In genomic region chr5:134526483-134527155, GRCh38 we compare ENCODE assay signal across 8 cellular contexts. TPM values are rescaled to one million over a fixed set of nuclear protein-coding genes. Genes with fewer than 3 reads are reported as not detected.
DNase-seq lines count a peak whose midpoint lies in the region; ATAC-seq, FAIRE-seq and TF ChIP-seq lines count a peak whose summit lies in the region.

No MANE protein-coding gene starts in this region.

- H3K27ac ChIP-seq in brain microvascular endothelial cell (peak overlapping the region; percentile 6), small intestine (ENCODE audit: low read depth in 1 of 2, low read length in 1 of 2) (peak overlapping the region; percentile 93 to 95)

- H3K4me3 ChIP-seq in brain microvascular endothelial cell (ENCODE audit: low read depth, low read length) (peak overlapping the region; percentile 73), small intestine (ENCODE audit: low read depth in 1 of 2, low read length in 2 of 2) (peak overlapping the region; percentile 88 to 96)

- peaks cover 6 to 30% of the 10 kb centered on the region in 2 donors for H3K4me1 ChIP-seq in small intestine (ENCODE audit: control insufficient read depth in 2 of 2, insufficient read depth in 1 of 2, low read depth in 1 of 2, low read length in 1 of 2)

- no peaks in the 10 kb centered on the region for H3K9me3 ChIP-seq in small intestine (ENCODE audit: control insufficient read depth, low read depth)

- no peak for FAIRE-seq in small intestine (lab: Jason Lieb, UNC)

- no peaks in the 10 kb centered on the region for H3K27me3 ChIP-seq in brain microvascular endothelial cell (replicated peaks)
- H3K27me3 ChIP-seq in small intestine (ENCODE audit: control insufficient read depth in 2 of 2, insufficient read depth in 2 of 2, low read length in 2 of 2) = no peaks in the 10 kb centered on the region

- no peaks in the 10 kb centered on the region for H3K36me3 ChIP-seq in brain microvascular endothelial cell (replicated peaks)
- no peaks in the 10 kb centered on the region for H3K36me3 ChIP-seq in small intestine (ENCODE audit: control insufficient read depth in 2 of 2, insufficient read depth in 2 of 2, low read length in 2 of 2)

- TF ChIP-seq CTCF in brain microvascular endothelial cell (IDR thresholded peaks at IDR 0.05; ENCODE audit: low read depth, low read length, missing control alignments) = peak; percentile 33

- DNase-seq in EL = peak; percentile 36
- DNase-seq in LHCN-M2 (ENCODE audit: low read depth) = peak; percentile 62
- DNase-seq in T-helper 22 cell (ENCODE audit: low read depth) = peak; percentile 56
- DNase-seq in brain microvascular endothelial cell = no peak
- DNase-seq in iPS-NIHi7 (ENCODE audit: extremely low spot score) = peak; percentile 73
- peak; percentile 68 for DNase-seq in small intestine
- no peak for DNase-seq in NCI-H1048 (lab: John Stamatoyannopoulos, UW)

- peak; percentile 26 for ATAC-seq in GM21737 (IDR thresholded peaks at IDR 0.05; ENCODE audit: unreplicated experiment)

- in situ Hi-C loops in brain microvascular endothelial cell (cut with HindIII; ENCODE audit: low pct_ligation_motif_present, low sequenced_read_pairs) = no loop called here

- 0% methylated on average over 46 to 60 of the region's 61 CpGs for WGBS in small intestine, 3 donors

RNA-seq across cellular contexts. Expression of gene JADE2, which starts 1.1 kb away (rescaled TPM):
- 34.0 and 34.4 TPM in 2 replicates for total RNA-seq in LHCN-M2 (2014; rRNA removed)
- 12.3 TPM for polyA plus RNA-seq in LHCN-M2 (2012)
- polyA plus RNA-seq in small intestine = 10 to 100 TPM in 1 of 3 donors, 1 to 10 TPM in 2; 8.1 to 24.2 (median 8.4) TPM

Comparison
In these comparisons a context has a peak if more than half of its experiments do, and no peak if none do; other contexts are left out.
1. DNase-seq: peak in EL (single experiment), LHCN-M2 (single experiment), T-helper 22 cell (single experiment), iPS-NIHi7 (single experiment) and small intestine (single experiment); none in brain microvascular endothelial cell (single experiment) and NCI-H1048 (single experiment).